ENCODE assay signal across 12 cellular contexts in the genomic region with DNA sequence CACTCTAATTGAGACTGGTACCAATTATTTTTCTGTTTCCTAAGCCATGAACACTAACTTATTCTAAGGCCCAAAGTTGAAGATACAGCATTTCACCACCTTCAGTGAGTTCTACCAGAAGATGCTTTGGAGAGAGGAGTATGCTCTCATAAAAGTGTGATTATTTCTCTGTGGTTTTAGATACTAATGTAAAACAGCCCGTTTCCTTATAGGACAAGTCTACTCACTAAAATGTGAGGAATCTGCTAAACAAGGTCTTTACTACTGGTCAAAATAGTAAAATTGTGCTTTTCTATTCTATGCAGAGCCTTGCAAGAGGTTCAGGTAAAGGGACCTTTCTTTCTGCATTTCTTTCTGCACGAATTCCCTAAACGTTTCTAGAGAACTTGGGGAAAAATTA. TPM values are rescaled to one million over a fixed set of nuclear protein-coding genes. Genes with fewer than 3 reads are reported as not detected.
DNase-seq lines count a peak whose midpoint lies in the region; FAIRE-seq and TF ChIP-seq lines count a peak whose summit lies in the region.
"Had no signal": no experiment of that assay in that cellular context is flagged by ENCODE, and none has a peak within 500 bp of the region (broad histone marks: within the 10 kb centered on the region; RNA-seq: fewer than 3 reads in every experiment).

No MANE protein-coding gene starts in this region.

- POLR2A ChIA-PET in HEK293 (lab: Yijun Ruan, JAX) = no interaction called here

- DNase-seq in astrocyte of the cerebellum (ENCODE audit: low read depth) = no peak
- DNase-seq in sigmoid colon = no peak
- no peak for DNase-seq in SKM-1 (lab: John Stamatoyannopoulos, UW; ENCODE audit: unreplicated experiment)
- no peak for DNase-seq in DMS114 treated with DMSO at 0.1 percent for 48 hours (lab: John Stamatoyannopoulos, UW; ENCODE audit: unreplicated experiment)
- DNase-seq in H4 (ENCODE audit: low spot score) = no peak
- DNase-seq in GM19239 (ENCODE audit: insufficient read length, low spot score) = no peak
- DNase-seq: activated T-cell treated with anti-CD3 and anti-CD28 coated beads for 4 hours, hypothalamus, NCI-H1092, T-helper 9 cell had no signal

- 12 to 63% methylated on average over 3 of the region's 3 CpGs for WGBS in sigmoid colon, 2 donors

- TF ChIP-seq POLR2A in sigmoid colon (IDR thresholded peaks at IDR 0.05) = no peak

- H3K9me3 ChIP-seq in HEK293 (ENCODE audit: control insufficient read depth, insufficient read depth, low read depth, low read length) = no peaks in the 10 kb centered on the region
- no peaks in the 10 kb centered on the region for H3K9me3 ChIP-seq in iPS-18c (ENCODE audit: control insufficient read depth, insufficient read depth, low read length)
- H3K9me3 ChIP-seq in sigmoid colon = no peaks in the 10 kb centered on the region

- CTCF ChIA-PET in HEK293 (lab: Yijun Ruan, JAX) = interaction anchor here (1.2 kb wide), 1 partner anchor 286 kb away, joined by 4 read pairs; no protein-coding TSS in a partner anchor

- H3K36me3 ChIP-seq in HEK293 (ENCODE audit: control insufficient read depth in 2 of 2, insufficient read depth in 1 of 2, low read length in 2 of 2) (no peaks in the 10 kb centered on the region), sigmoid colon (no peaks in the 10 kb centered on the region)

- peaks cover 2% of the 10 kb centered on the region; the same call in 1 of the 2 replicates for H3K4me1 ChIP-seq in HEK293 (ENCODE audit: control insufficient read depth, insufficient read depth, low read length)
- H3K4me1 ChIP-seq in sigmoid colon = peaks cover 0 to 60% (median 49%) of the 10 kb centered on the region in 4 donors

- intact Hi-C loops in sigmoid colon (cut with DNase I) = loop anchor here (5.0 kb wide), 2 partner anchors 73 to 108 kb away; a partner anchor contains a TSS

- H3K27ac ChIP-seq in HEK293 (ENCODE audit: extremely low read depth, low read depth, low read length) (no peak overlapping the region), sigmoid colon (peak overlapping the region in 3 of 4 donors; percentile 15 to 96 (median 93))

- no peak for TF ChIP-seq CTCF in HEK293 (tag by site-specific recombination; IDR thresholded peaks at IDR 0.05)
- no peak for TF ChIP-seq CTCF in astrocyte of the cerebellum (IDR thresholded peaks at IDR 0.05; ENCODE audit: low read depth, low read length, missing control alignments)
- TF ChIP-seq CTCF in sigmoid colon (IDR thresholded peaks at IDR 0.05) = no peak

- H3K27me3 ChIP-seq in sigmoid colon = no peaks in the 10 kb centered on the region

- no peak for TF ChIP-seq EP300 in sigmoid colon (IDR thresholded peaks at IDR 0.05)

- in situ Hi-C loops in astrocyte of the cerebellum (cut with HindIII; ENCODE audit: low sequenced_read_pairs) = no loop called here

- H3K4me3 ChIP-seq in HEK293 (ENCODE audit: low read depth, low read length) (peak overlapping the region; percentile 79), astrocyte of the cerebellum (ENCODE audit: low read depth, low read length) (peak overlapping the region; percentile 88), iPS-18c (ENCODE audit: insufficient read depth, low read depth, low read length) (peak overlapping the region; percentile 87), sigmoid colon (peak overlapping the region; percentile 71 to 97 (median 88))

- no peak for FAIRE-seq in GM19239 (lab: Jason Lieb, UNC)

TF ChIP-seq in HEK293, 187 proteins besides CTCF, POLR2A, EP300 and RAD21:
- no peak for TF ChIP-seq ZNF623 (tag by site-specific recombination; IDR thresholded peaks at IDR 0.05)
- no peak for TF ChIP-seq ZNF48 (tag by site-specific recombination; IDR thresholded peaks at IDR 0.05)
- no peak for TF ChIP-seq ZNF777 (tag by site-specific recombination; IDR thresholded peaks at IDR 0.05; ENCODE audit: borderline replicate concordance)
- TF ChIP-seq GLIS2 (tag by site-specific recombination; IDR thresholded peaks at IDR 0.05) = no peak
- no peak for TF ChIP-seq ZNF768 (tag by site-specific recombination; IDR thresholded peaks at IDR 0.05)
- TF ChIP-seq ZNF791 (tag by site-specific recombination; IDR thresholded peaks at IDR 0.05) = no peak
TF ChIP-seq in HEK293: peak in this region for 0.

RNA-seq across cellular contexts. Expression of a gene that starts 2.4 kb away (rescaled TPM):
- total RNA-seq in sigmoid colon = 10 to 100 TPM; 29.9 to 44.3 (median 38.6) TPM
- 10 to 100 TPM; 11.3 to 23.5 (median 12.6) TPM for polyA plus RNA-seq in sigmoid colon
- 25.1 and 28.5 TPM in 2 replicates for total RNA-seq in H4 (2014; rRNA removed; shearing (Covaris generic))

RNA-seq across cellular contexts. Expression of a gene that starts 36.4 kb away (rescaled TPM):
- 10 to 100 TPM; 34.3 to 53.3 (median 48.9) TPM for total RNA-seq in sigmoid colon
- 10 to 100 TPM in 2 of 3 donors, 1 to 10 TPM in 1; 9.0 to 13.4 (median 12.1) TPM for polyA plus RNA-seq in sigmoid colon
- 41.6 and 63.4 TPM in 2 replicates for total RNA-seq in H4 (2014; rRNA removed; shearing (Covaris generic))
